In the genomic region with DNA sequence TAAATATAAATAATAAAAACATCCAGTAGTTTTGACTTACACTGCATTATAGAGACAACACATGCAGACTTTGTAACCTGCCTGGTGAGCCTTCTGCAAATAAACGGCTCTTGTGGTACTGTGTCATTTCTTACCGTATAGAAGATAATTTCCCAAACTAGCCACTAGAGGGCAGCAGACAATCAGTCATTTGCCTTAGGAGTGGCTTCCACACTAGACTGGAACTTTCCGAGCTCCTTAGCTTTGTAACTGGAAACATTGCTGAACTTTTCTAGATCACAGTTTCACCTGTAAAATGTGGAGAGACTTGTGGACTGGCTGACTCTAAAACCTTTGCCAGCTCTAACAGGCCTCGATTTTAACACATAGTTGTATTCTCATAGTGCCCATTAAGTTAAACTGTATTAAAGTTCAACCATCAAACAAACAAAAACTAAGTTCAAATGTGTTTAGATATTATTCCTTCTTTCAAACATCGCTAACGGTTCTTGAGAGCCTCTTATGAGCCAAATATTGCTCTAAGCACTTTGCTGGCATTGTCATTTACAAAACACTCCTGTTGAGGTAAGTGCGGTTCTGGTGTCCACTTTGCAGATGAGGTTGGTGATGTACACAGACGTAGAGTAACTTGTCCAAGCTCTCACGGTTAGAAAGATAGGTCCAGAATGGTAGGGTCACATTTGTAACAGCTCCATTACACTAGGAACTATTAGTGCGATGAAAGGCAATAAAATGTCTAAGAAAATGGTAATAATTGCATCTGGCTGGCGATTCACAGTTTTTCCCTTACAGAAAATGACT, we compare ENCODE assay signal across 8 cellular contexts.
DNase-seq lines count a peak whose midpoint lies in the region; ATAC-seq and TF ChIP-seq lines count a peak whose summit lies in the region.

No MANE protein-coding gene starts in this region.

- dilution Hi-C loops in mammary epithelial cell (cut with HindIII; ENCODE audit: low sequenced_read_pairs) = no loop called here

- no peaks in the 10 kb centered on the region for H4K20me1 ChIP-seq in mammary epithelial cell (ENCODE audit: insufficient read depth, low read length)

- in situ Hi-C loops in mammary epithelial cell (cut with MboI; ENCODE audit: low sequenced_read_pairs in 2 of 2) = loop anchor here (25.0 kb wide), 2 partner anchors 367 to 1267 kb away; partner anchors contain the start of gene CAMK2D (in 1 of the 2)

- TF ChIP-seq CTCF in AG10803 (conservative IDR thresholded peaks at IDR 0.05; ENCODE audit: low read length) = peak; percentile 79
- peak; percentile 57 to 72 for TF ChIP-seq CTCF in mammary epithelial cell (conservative IDR thresholded peaks at IDR 0.05 in 1 of 2, IDR thresholded peaks at IDR 0.05 in 1 of 2; ENCODE audit: extremely low read depth in 1 of 2, insufficient read depth in 1 of 2, low read depth in 1 of 2, low read length in 2 of 2)

- H3K27me3 ChIP-seq in mammary epithelial cell (ENCODE audit: insufficient read depth, low read length) = no peaks in the 10 kb centered on the region

- H3K9ac ChIP-seq in mammary epithelial cell (ENCODE audit: insufficient read depth, low read length) = no peak overlapping the region

- H3K4me3 ChIP-seq in AG10803 (ENCODE audit: low read length) (no peak overlapping the region), mammary epithelial cell (replicated peaks in 1 of 3; ENCODE audit: insufficient read depth in 1 of 3, low read depth in 2 of 3, low read length in 3 of 3) (no peak overlapping the region)

- no peaks in the 10 kb centered on the region for H3K9me3 ChIP-seq in mammary epithelial cell (replicated peaks; ENCODE audit: insufficient read depth, low read length)

- 46% methylated on average over 11 of the region's 11 CpGs for WGBS in mammary epithelial cell (ENCODE audit: low coverage, missing lambda C conversion rate)

- intact Hi-C loops in mammary epithelial cell (cut with micrococcal nuclease) = loop anchor here (1.0 to 10.0 kb wide), 10 partner anchors 74 to 1300 kb away; partner anchors contain the start of gene CAMK2D

- BruUV-seq in mammary epithelial cell (replicated peaks; lab: Mats Ljungman, UMichigan) = no TSS peak

- peak overlapping the region; percentile 17 for H3K4me2 ChIP-seq in mammary epithelial cell (ENCODE audit: insufficient read depth, low read depth, low read length)

- DNase-seq in AG10803 (ENCODE audit: low read depth) = peak; percentile 81
- DNase-seq in NCI-H2029 treated with DMSO at 0.1 percent for 48 hours (lab: John Stamatoyannopoulos, UW) = peak; percentile 66
- DNase-seq in T1000 (lab: John Stamatoyannopoulos, UW) = peak; percentile 50
- DNase-seq in mammary epithelial cell = peak; percentile 78
- peak; percentile 67 for DNase-seq in islet precursor cell
- DNase-seq in stimulated activated CD4-positive, alpha-beta T cell treated with anti-CD3 and anti-CD28 coated beads, Interleukin-4, amount 100 ng/mL, for 1 hour = peak; percentile 3

- no peak overlapping the region for H3K27ac ChIP-seq in mammary epithelial cell (ENCODE audit: insufficient read depth, low read depth, low read length)

- H3K79me2 ChIP-seq in mammary epithelial cell (ENCODE audit: insufficient read depth, low read length) = no peaks in the 10 kb centered on the region

- ATAC-seq in GM18520 (IDR thresholded peaks at IDR 0.05; ENCODE audit: unreplicated experiment) (peak; percentile 85), HG03060 (IDR thresholded peaks at IDR 0.05; ENCODE audit: low read depth, unreplicated experiment) (peak; percentile 93)

- H3K36me3 ChIP-seq in mammary epithelial cell (ENCODE audit: insufficient read depth, low read length) = no peaks in the 10 kb centered on the region

- H3K4me1 ChIP-seq in mammary epithelial cell (ENCODE audit: insufficient read depth, low read length) = no peaks in the 10 kb centered on the region

- H2AFZ ChIP-seq in mammary epithelial cell (ENCODE audit: low read depth, low read length) = peak overlapping the region; percentile 18

- CTCF ChIA-PET in mammary epithelial cell (lab: Charles Lee; ENCODE audit: low non-redundant PET) = interaction anchor here (0.6 to 0.7 kb wide), 2 partner anchors 10 to 290 kb away, joined by 3 to 4 read pairs; no protein-coding TSS in a partner anchor

Comparison
In these comparisons a context has a peak if more than half of its experiments do, and no peak if none do; other contexts are left out.
1. DNase-seq: peak in every context shown above with its lines; median percentile 81 in AG10803; 78 in mammary epithelial cell; 67 in islet precursor cell; 66 in NCI-H2029 treated with DMSO at 0.1 percent for 48 hours; 50 in T1000; 3 in stimulated activated CD4-positive, alpha-beta T cell treated with anti-CD3 and anti-CD28 coated beads, Interleukin-4, amount 100 ng/mL, for 1 hour.